19 cellular contexts compared by ENCODE assay signal in genomic region chr1:197995408-197996258, GRCh38.
"Had no signal": no experiment of that assay in that cellular context is flagged by ENCODE, and none has a peak within 500 bp of the region (broad histone marks: within the 10 kb centered on the region; RNA-seq: fewer than 3 reads in every experiment).

No MANE protein-coding gene starts in this region.

- H3K36me3 ChIP-seq: ascending aorta, breast epithelium, esophagus squamous epithelium, heart right ventricle, ovary, spleen had no signal

- H3K27ac ChIP-seq: ascending aorta, breast epithelium, esophagus squamous epithelium, heart right ventricle, ovary, spleen, testis, VCaP had no signal

- H3K27ac Mint-ChIP-seq: activated naive CD4-positive, alpha-beta T cell treated with anti-CD3 and anti-CD28 coated beads, Interleukin-2, amount 50 U/mL, for 24 hours; activated T-cell treated with anti-CD3 and anti-CD28 coated beads, Interleukin-2, amount 50 U/mL, for 72 hours; naive thymus-derived CD8-positive, alpha-beta T cell; stimulated activated memory B cell treated with anti-CD40 and anti-IgM and Interleukin-4, amounts not matched to agents 10 μg/mL and 1 μg/mL and 100 μg/mL, for 72 hours; T-helper 1 cell treated with Interleukin-12 subunit alpha and Interleukin-12 subunit beta and Interleukin-4 antibody, amounts not matched to agents 30 μg/mL and 1 μg/mL, for 36 hours had no signal

- H3K4me3 ChIP-seq: ascending aorta, breast epithelium, esophagus squamous epithelium, heart right ventricle, ovary, spleen, testis had no signal

- H3K36me3 Mint-ChIP-seq: activated naive CD4-positive, alpha-beta T cell treated with anti-CD3 and anti-CD28 coated beads, Interleukin-2, amount 50 U/mL, for 24 hours; naive thymus-derived CD8-positive, alpha-beta T cell; stimulated activated memory B cell treated with anti-CD40 and anti-IgM and Interleukin-4, amounts not matched to agents 10 μg/mL and 1 μg/mL and 100 μg/mL, for 72 hours; type B pancreatic cell had no signal

- H3K9me3 ChIP-seq: ascending aorta, breast epithelium, esophagus squamous epithelium, heart right ventricle, ovary, spleen, testis had no signal

- H3K4me1 Mint-ChIP-seq: naive thymus-derived CD8-positive, alpha-beta T cell; stimulated activated memory B cell treated with anti-CD40 and anti-IgM and Interleukin-4, amounts not matched to agents 10 μg/mL and 1 μg/mL and 100 μg/mL, for 72 hours had no signal

- ATAC-seq: activated T-cell treated with anti-CD3 and anti-CD28 coated beads, Interleukin-2, amount 50 U/mL, for 72 hours; heart right ventricle; naive thymus-derived CD8-positive, alpha-beta T cell; stimulated activated memory B cell treated with anti-CD40 and anti-IgM and Interleukin-4, amounts not matched to agents 10 μg/mL and 1 μg/mL and 100 μg/mL, for 72 hours had no signal

- H3K27me3 ChIP-seq: ascending aorta, breast epithelium, esophagus squamous epithelium, ovary, spleen, testis had no signal

- H3K27me3 Mint-ChIP-seq: type B pancreatic cell had no signal

- H3K9me3 Mint-ChIP-seq: activated naive CD4-positive, alpha-beta T cell treated with anti-CD3 and anti-CD28 coated beads, Interleukin-2, amount 50 U/mL, for 24 hours; naive thymus-derived CD8-positive, alpha-beta T cell; stimulated activated memory B cell treated with anti-CD40 and anti-IgM and Interleukin-4, amounts not matched to agents 10 μg/mL and 1 μg/mL and 100 μg/mL, for 72 hours; T-helper 1 cell treated with Interleukin-12 subunit alpha and Interleukin-12 subunit beta and Interleukin-4 antibody, amounts not matched to agents 30 μg/mL and 1 μg/mL, for 36 hours; type B pancreatic cell had no signal

- H3K4me3 Mint-ChIP-seq: activated naive CD4-positive, alpha-beta T cell treated with anti-CD3 and anti-CD28 coated beads, Interleukin-2, amount 50 U/mL, for 24 hours; activated T-cell treated with anti-CD3 and anti-CD28 coated beads, Interleukin-2, amount 50 U/mL, for 72 hours; naive thymus-derived CD8-positive, alpha-beta T cell; stimulated activated memory B cell treated with anti-CD40 and anti-IgM and Interleukin-4, amounts not matched to agents 10 μg/mL and 1 μg/mL and 100 μg/mL, for 72 hours; T-helper 1 cell treated with Interleukin-12 subunit alpha and Interleukin-12 subunit beta and Interleukin-4 antibody, amounts not matched to agents 30 μg/mL and 1 μg/mL, for 36 hours had no signal

- DNase-seq: activated CD4-positive, CD25-positive, alpha-beta regulatory T cell treated with anti-CD3 and anti-CD28 coated beads, Interleukin-2, amount 50 U/mL, for 72 hours; activated gamma-delta T cell; activated T-cell treated with anti-CD3 and anti-CD28 coated beads, Interleukin-2, amount 50 U/mL, for 72 hours; cerebellar nuclear complex; effector CD4-positive, alpha-beta T cell; esophagus squamous epithelium; heart right ventricle; naive thymus-derived CD8-positive, alpha-beta T cell; ovary; spleen; stimulated activated CD4-positive, alpha-beta T cell treated with anti-CD3 and anti-CD28 coated beads, Interleukin-4, amount 100 ng/mL, for 4 hours; testis had no signal

- H3K4me1 ChIP-seq: ascending aorta, breast epithelium, esophagus squamous epithelium, heart right ventricle, spleen, testis had no signal
